In the genomic region with DNA sequence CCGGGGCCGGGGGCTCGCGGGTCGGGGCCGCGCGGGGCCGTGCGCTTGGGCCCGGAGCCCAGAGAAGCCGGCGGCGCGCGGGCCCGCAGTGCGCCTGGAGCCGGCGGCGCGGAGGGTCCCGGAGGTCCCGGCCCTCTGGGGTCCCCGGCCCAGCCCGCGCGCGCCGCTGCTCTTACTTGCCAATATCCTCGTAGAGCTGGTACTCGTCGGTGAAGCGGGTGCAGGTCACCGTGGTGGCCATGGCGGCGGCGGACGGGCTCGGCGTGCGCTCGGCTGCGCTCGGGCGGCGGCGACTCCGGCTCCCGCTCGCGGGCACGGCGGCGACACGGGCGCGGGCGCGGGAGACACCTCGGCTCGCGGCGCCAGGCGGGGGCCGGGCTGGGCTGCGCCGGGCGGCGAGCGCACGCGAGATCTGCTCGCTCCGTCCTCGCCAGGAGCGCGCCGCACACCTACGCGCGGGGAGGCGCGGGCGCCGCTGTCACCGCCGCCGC, we compare ENCODE assay signal across 8 cellular contexts. TPM values are rescaled to one million over a fixed set of nuclear protein-coding genes. Genes with fewer than 3 reads are reported as not detected.
DNase-seq lines count a peak whose midpoint lies in the region; ATAC-seq and TF ChIP-seq lines count a peak whose summit lies in the region.

Gene CAMK2B (minus strand): TSS at position 414 of the 491 bp plus-strand sequence. CDS start 173 bp downstream, at position 241.

- H3K4me3 ChIP-seq in right atrium auricular region = peak within 1 kb of the TSS; percentile 51 to 53

- H3K9me3 ChIP-seq in right atrium auricular region = no peaks in the 10 kb centered on the region

- no peaks in the 10 kb centered on the region for H3K9me3 Mint-ChIP-seq in activated T-cell treated with anti-CD3 and anti-CD28 coated beads, Interleukin-2, amount 50 U/mL, for 4 hours

- H3K36me3 Mint-ChIP-seq in activated T-cell treated with anti-CD3 and anti-CD28 coated beads, Interleukin-2, amount 50 U/mL, for 4 hours (ENCODE audit: insufficient read depth) = no peaks in the 10 kb centered on the region

- peaks cover 39% of the 10 kb centered on the region for H3K27me3 Mint-ChIP-seq in activated T-cell treated with anti-CD3 and anti-CD28 coated beads, Interleukin-2, amount 50 U/mL, for 4 hours (ENCODE audit: low read depth)

- H3K4me1 Mint-ChIP-seq in activated T-cell treated with anti-CD3 and anti-CD28 coated beads, Interleukin-2, amount 50 U/mL, for 4 hours (ENCODE audit: low read depth) = peaks cover 9% of the 10 kb centered on the region

- no peak for TF ChIP-seq CTCF in right atrium auricular region (IDR thresholded peaks at IDR 0.05)

- no peaks in the 10 kb centered on the region for H3K36me3 ChIP-seq in right atrium auricular region

- H3K27me3 ChIP-seq in right atrium auricular region = no peaks in the 10 kb centered on the region

- ATAC-seq in activated T-cell treated with anti-CD3 and anti-CD28 coated beads, Interleukin-2, amount 50 U/mL, for 4 hours = peak; percentile 70 to 73
- ATAC-seq in HG03159 (IDR thresholded peaks at IDR 0.05; ENCODE audit: unreplicated experiment) (no peak), HG03095 (IDR thresholded peaks at IDR 0.05; ENCODE audit: unreplicated experiment) (no peak)

- H3K4me1 ChIP-seq in right atrium auricular region = peaks cover 0 to 37% of the 10 kb centered on the region in 2 donors

- peak; percentile 26 for DNase-seq in NCI-H345 (lab: John Stamatoyannopoulos, UW)
- DNase-seq in NCI-H345 treated with DMSO at 0.1 percent for 48 hours (lab: John Stamatoyannopoulos, UW; ENCODE audit: unreplicated experiment) = no peak
- DNase-seq in activated T-cell treated with anti-CD3 and anti-CD28 coated beads, Interleukin-2, amount 50 U/mL, for 4 hours = no peak
- no peak for DNase-seq in right atrium auricular region (ENCODE audit: low spot score)
- DNase-seq in stimulated activated CD8-positive, alpha-beta memory T cell treated with anti-CD3 and anti-CD28 coated beads, Interleukin-4, amount 100 ng/mL, for 48 hours = peak; percentile 38
- DNase-seq in LoVo (ENCODE audit: low spot score) = no peak

- peak within 1 kb of the TSS; percentile 79 for H3K4me3 Mint-ChIP-seq in activated T-cell treated with anti-CD3 and anti-CD28 coated beads, Interleukin-2, amount 50 U/mL, for 4 hours

- peak within 1 kb of the TSS; percentile 89 to 95 for H3K27ac ChIP-seq in right atrium auricular region

RNA-seq across cellular contexts. Expression of gene CAMK2B, which starts in this region (rescaled TPM):
- total RNA-seq in activated T-cell treated with anti-CD3 and anti-CD28 coated beads, Interleukin-2, amount 50 U/mL, for 4 hours = 1 to 10 TPM in 2 of 3 donors, under 1 TPM in 1; 0.33 to 1.8 (median 1.6) TPM
- total RNA-seq in right atrium auricular region = 10 to 100 TPM; 79.9 to 84.7 TPM

Comparison
In these comparisons a context has a peak if more than half of its experiments do, and no peak if none do; other contexts are left out.
1. RNA of gene CAMK2B (total RNA-seq): 79.9 to 84.7 TPM in right atrium auricular region; 0.33 to 1.8 TPM in activated T-cell treated with anti-CD3 and anti-CD28 coated beads, Interleukin-2, amount 50 U/mL, for 4 hours; every median in the first group is over 10 times any median in the second.
2. DNase-seq: peak in NCI-H345 (single experiment) and stimulated activated CD8-positive, alpha-beta memory T cell treated with anti-CD3 and anti-CD28 coated beads, Interleukin-4, amount 100 ng/mL, for 48 hours (single experiment); none in NCI-H345 treated with DMSO at 0.1 percent for 48 hours (single experiment), activated T-cell treated with anti-CD3 and anti-CD28 coated beads, Interleukin-2, amount 50 U/mL, for 4 hours (single experiment), right atrium auricular region (single experiment) and LoVo (single experiment).
3. ATAC-seq: peak in activated T-cell treated with anti-CD3 and anti-CD28 coated beads, Interleukin-2, amount 50 U/mL, for 4 hours (2 of 2); none in HG03159 (single experiment) and HG03095 (single experiment).